Comparison of ENCODE assay signal across 15 cellular contexts in genomic region chr13:48110930-48111721, GRCh38. TPM values are rescaled to one million over a fixed set of nuclear protein-coding genes. Genes with fewer than 3 reads are reported as not detected.
DNase-seq lines count a peak whose midpoint lies in the region; ATAC-seq and TF ChIP-seq lines count a peak whose summit lies in the region.
"Had no signal": no experiment of that assay in that cellular context is flagged by ENCODE, and none has a peak within 500 bp of the region (broad histone marks: within the 10 kb centered on the region; RNA-seq: fewer than 3 reads in every experiment).

No MANE protein-coding gene starts in this region.

- H3K27ac ChIP-seq in prostate gland (peak overlapping the region; percentile 12 to 47), spleen (peak overlapping the region in 2 of 8 donors; percentile 25 to 27)
- H3K27ac ChIP-seq: SK-N-MC had no signal

- H3K4me3 ChIP-seq in astrocyte of the spinal cord (ENCODE audit: low read depth, low read length) (no peak overlapping the region), prostate gland (no peak overlapping the region), spleen (no peak overlapping the region)
- H3K4me3 ChIP-seq: GM12878, HAP-1, SK-N-MC had no signal

- H3K9me3 ChIP-seq in prostate gland (no peaks in the 10 kb centered on the region), spleen (no peaks in the 10 kb centered on the region)
- H3K9me3 ChIP-seq: HAP-1 had no signal

- intact Hi-C loops in prostate gland (cut with DNase I) (no loop called here), spleen (cut with DNase I; ENCODE audit: low total_unique reads) (no loop called here)

- ATAC-seq in GM21526 (IDR thresholded peaks at IDR 0.05; ENCODE audit: low FRiP score, unreplicated experiment), result no peak
- no peak for ATAC-seq in GM18505 (IDR thresholded peaks at IDR 0.05; ENCODE audit: unreplicated experiment)
- ATAC-seq: GM12878, WTC11 had no signal

- H3K36me3 ChIP-seq in prostate gland (no peaks in the 10 kb centered on the region), spleen (no peaks in the 10 kb centered on the region)
- H3K36me3 ChIP-seq: HAP-1 had no signal

- H3K27me3 ChIP-seq in prostate gland (replicated peaks; ENCODE audit: insufficient read depth), result no peaks in the 10 kb centered on the region
- no peaks in the 10 kb centered on the region for H3K27me3 ChIP-seq in spleen (replicated peaks in 1 of 7)

- TF ChIP-seq POLR2A in prostate gland (IDR thresholded peaks at IDR 0.05) (no peak), spleen (IDR thresholded peaks at IDR 0.05) (no peak), GM18505 (IDR thresholded peaks at IDR 0.05; ENCODE audit: borderline replicate concordance, extremely low read depth, insufficient read depth, insufficient read length) (no peak)

- H3K4me1 ChIP-seq in prostate gland (replicated peaks) (no peaks in the 10 kb centered on the region), spleen (peaks cover 0 to 11% (median 3%) of the 10 kb centered on the region in 6 donors)
- H3K4me1 ChIP-seq: HAP-1 had no signal

- no peak for TF ChIP-seq CTCF in astrocyte of the spinal cord (IDR thresholded peaks at IDR 0.05; ENCODE audit: low read depth, low read length)
- TF ChIP-seq CTCF in prostate gland (IDR thresholded peaks at IDR 0.05), result no peak
- TF ChIP-seq CTCF in spleen (IDR thresholded peaks at IDR 0.05 in 8 of 11, conservative IDR thresholded peaks at IDR 0.05 in 3 of 11), result no peak

- WGBS in prostate gland, result 3% methylated on average over 3 of the region's 3 CpGs
- WGBS in spleen, 5 donors, result 57 to 82% (median 68%) methylated on average over 3 of the region's 3 CpGs

- DNase-seq in C1 segment of cervical spinal cord (lab: John Stamatoyannopoulos, UW) (peak in 8 of 14 donors; percentile 2 to 33 (median 16)), astrocyte of the spinal cord (ENCODE audit: low read depth, low spot score) (peak; percentile 35), islet precursor cell (peak; percentile 75), prostate gland (ENCODE audit: low spot score) (no peak), NOMO-1 (lab: John Stamatoyannopoulos, UW; ENCODE audit: unreplicated experiment in 2 of 2) (no peak), spleen (no peak)
- DNase-seq: DMS79, NCI-H1436, NCI-H748 treated with DMSO at 0.1 percent for 48 hours had no signal

- in situ Hi-C loops in astrocyte of the spinal cord (cut with HindIII; ENCODE audit: low sequenced_read_pairs), result no loop called here

RNA-seq across cellular contexts. Expression of gene MED4, which starts 16.2 kb away (rescaled TPM):
- 10 to 100 TPM; 33.9 to 36.4 TPM for total RNA-seq in prostate gland
- total RNA-seq in spleen, result 10 to 100 TPM; 35.7 to 50.8 (median 38.1) TPM
- polyA plus RNA-seq in spleen, result 10 to 100 TPM; 47.3 to 61.7 (median 61.6) TPM

Comparison
In these comparisons a context has a peak if more than half of its experiments do, and no peak if none do; other contexts are left out.
1. DNase-seq: peak in C1 segment of cervical spinal cord (8 of 14), astrocyte of the spinal cord (single experiment) and islet precursor cell (single experiment); none in prostate gland (single experiment), NOMO-1 (0 of 2) and spleen (single experiment).